Comparison of ENCODE assay signal across 16 cellular contexts in genomic region chr5:179779826-179780225, GRCh38. TPM values are rescaled to one million over a fixed set of nuclear protein-coding genes. Genes with fewer than 3 reads are reported as not detected.
"Had no signal": no experiment of that assay in that cellular context is flagged by ENCODE, and none has a peak within 500 bp of the region (broad histone marks: within the 10 kb centered on the region; RNA-seq: fewer than 3 reads in every experiment).

No MANE protein-coding gene starts in this region.

- H3K9me3 Mint-ChIP-seq: immature natural killer cell, nephron had no signal

- DNase-seq: dermis blood vessel endothelial cell; esophagus squamous epithelium; immature natural killer cell; mesenchymal stem cell; midbrain; stimulated activated CD4-positive, alpha-beta T cell treated with anti-CD3 and anti-CD28 coated beads, Interleukin-15, amount 100 ng/mL, for 24 hours; stimulated activated CD4-positive, alpha-beta T cell treated with anti-CD3 and anti-CD28 coated beads, Interleukin-2, amount 100 ng/mL, for 24 hours; stimulated activated CD4-positive, alpha-beta T cell treated with anti-CD3 and anti-CD28 coated beads, Interleukin-4, amount 100 ng/mL, for 4 hours; stimulated activated naive CD4-positive, alpha-beta T cell treated with Interleukin-2 at 50 U/mL for 16 hours; trophoblast cell had no signal

- ATAC-seq: gastroesophageal sphincter had no signal

- H3K27me3 ChIP-seq: esophagus squamous epithelium, gastroesophageal sphincter, left lung, right lobe of liver had no signal

- H3K27ac ChIP-seq: esophagus squamous epithelium, gastroesophageal sphincter, right lobe of liver had no signal

- H3K27ac Mint-ChIP-seq: nephron had no signal

- H3K4me3 Mint-ChIP-seq: immature natural killer cell, nephron had no signal

- H3K4me3 ChIP-seq: esophagus squamous epithelium, gastroesophageal sphincter, left lung, lung, right lobe of liver had no signal

RNA-seq across cellular contexts. Expression of gene LTC4S, which starts 14.0 kb away (rescaled TPM):
- polyA plus RNA-seq: keratinocyte had no signal
